In genomic region chr11:62621567-62622470, GRCh38 we compare ENCODE assay signal across 1 cellular context.
TF ChIP-seq lines count a peak whose summit lies in the region.

B3GAT3 (minus strand) TSS chr11:62621986; CDS start chr11:62621947, 39 bp downstream.

TF ChIP-seq in HepG2, 621 proteins besides CTCF, POLR2A, EP300 and RAD21 (continued from another document and continues in another):
- TF ChIP-seq, protein P1, sequence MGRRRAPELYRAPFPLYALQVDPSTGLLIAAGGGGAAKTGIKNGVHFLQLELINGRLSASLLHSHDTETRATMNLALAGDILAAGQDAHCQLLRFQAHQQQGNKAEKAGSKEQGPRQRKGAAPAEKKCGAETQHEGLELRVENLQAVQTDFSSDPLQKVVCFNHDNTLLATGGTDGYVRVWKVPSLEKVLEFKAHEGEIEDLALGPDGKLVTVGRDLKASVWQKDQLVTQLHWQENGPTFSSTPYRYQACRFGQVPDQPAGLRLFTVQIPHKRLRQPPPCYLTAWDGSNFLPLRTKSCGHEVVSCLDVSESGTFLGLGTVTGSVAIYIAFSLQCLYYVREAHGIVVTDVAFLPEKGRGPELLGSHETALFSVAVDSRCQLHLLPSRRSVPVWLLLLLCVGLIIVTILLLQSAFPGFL (CRISPR knock-in tag; IDR thresholded peaks at IDR 0.05) = 0 out of 2 replicates have a peak, but pooled peaks have one; percentile 19
- TF ChIP-seq MED13 (CRISPR knock-in tag; IDR thresholded peaks at IDR 0.05) (peak; percentile 86), AGO2 (optimal IDR thresholded peaks at IDR 0.05; ENCODE audit: low read depth, low read length) (peak; percentile 98), ZNF343 (CRISPR knock-in tag; IDR thresholded peaks at IDR 0.05) (no peak), ZNF274 (CRISPR knock-in tag; IDR thresholded peaks at IDR 0.05) (peak; percentile 88), SOX13 (IDR thresholded peaks at IDR 0.05) (no peak), SOX13 (CRISPR knock-in tag; conservative IDR thresholded peaks at IDR 0.05 in 1 of 2, IDR thresholded peaks at IDR 0.05 in 1 of 2) (peak in 1 of 2 experiments; percentile 70; a peak in 3 of 4 replicates), ZNF30 (CRISPR knock-in tag; IDR thresholded peaks at IDR 0.05) (no peak), HOMEZ (CRISPR knock-in tag; IDR thresholded peaks at IDR 0.05; ENCODE audit: low read depth) (peak; percentile 35; the same call in 1 of the 2 replicates), LRRFIP1 (CRISPR knock-in tag; conservative IDR thresholded peaks at IDR 0.05) (0 out of 2 replicates have a peak, but pooled peaks have one; percentile 75), ZNF772 (CRISPR knock-in tag; IDR thresholded peaks at IDR 0.05) (peak; percentile 93; the same call in 1 of the 2 replicates), NR2F6 (IDR thresholded peaks at IDR 0.05) (no peak), NR2F6 (CRISPR knock-in tag; IDR thresholded peaks at IDR 0.05) (0 out of 2 replicates have a peak, but pooled peaks have one; percentile 29), ZBTB43 (CRISPR knock-in tag; conservative IDR thresholded peaks at IDR 0.05) (no peak; the same call in 1 of the 2 replicates), ZFY (CRISPR knock-in tag; IDR thresholded peaks at IDR 0.05) (peak; percentile 81), MBNL3 (CRISPR knock-in tag; conservative IDR thresholded peaks at IDR 0.05) (no peak), TP53 (CRISPR knock-in tag; conservative IDR thresholded peaks at IDR 0.05) (0 out of 2 replicates have a peak, but pooled peaks have one; percentile 32), ZEB1 (IDR thresholded peaks at IDR 0.05; ENCODE audit: insufficient replicate concordance, low read depth) (peak; percentile 31), CENPT (CRISPR knock-in tag; IDR thresholded peaks at IDR 0.05; ENCODE audit: low read depth) (no peak), BORCS8-MEF2B (CRISPR knock-in tag; IDR thresholded peaks at IDR 0.05) (peak; percentile 94), ZNF773 (CRISPR knock-in tag; IDR thresholded peaks at IDR 0.05; ENCODE audit: borderline replicate concordance) (no peak; the same call in 1 of the 2 replicates), PHF21A (CRISPR knock-in tag; IDR thresholded peaks at IDR 0.05) (peak; percentile 80), ZZZ3 (CRISPR knock-in tag; IDR thresholded peaks at IDR 0.05; ENCODE audit: borderline replicate concordance) (no peak), NFKB2 (CRISPR knock-in tag; IDR thresholded peaks at IDR 0.05; ENCODE audit: borderline replicate concordance) (peak; percentile 84; the same call in 1 of the 2 replicates), ZNF569 (CRISPR knock-in tag; IDR thresholded peaks at IDR 0.05; ENCODE audit: borderline replicate concordance) (no peak), ZNF891 (CRISPR knock-in tag; IDR thresholded peaks at IDR 0.05) (peak; percentile 94), ZBTB26 (CRISPR knock-in tag; IDR thresholded peaks at IDR 0.05; ENCODE audit: borderline replicate concordance) (peak; percentile 59; the same call in 1 of the 2 replicates)
- TF ChIP-seq, protein P2, sequence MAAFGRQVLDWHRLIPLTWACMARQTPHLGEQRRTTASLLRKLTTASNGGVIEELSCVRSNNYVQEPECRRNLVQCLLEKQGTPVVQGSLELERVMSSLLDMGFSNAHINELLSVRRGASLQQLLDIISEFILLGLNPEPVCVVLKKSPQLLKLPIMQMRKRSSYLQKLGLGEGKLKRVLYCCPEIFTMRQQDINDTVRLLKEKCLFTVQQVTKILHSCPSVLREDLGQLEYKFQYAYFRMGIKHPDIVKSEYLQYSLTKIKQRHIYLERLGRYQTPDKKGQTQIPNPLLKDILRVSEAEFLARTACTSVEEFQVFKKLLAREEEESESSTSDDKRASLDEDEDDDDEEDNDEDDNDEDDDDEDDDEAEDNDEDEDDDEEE (CRISPR knock-in tag; IDR thresholded peaks at IDR 0.05) = no peak
- TF ChIP-seq, protein P3, sequence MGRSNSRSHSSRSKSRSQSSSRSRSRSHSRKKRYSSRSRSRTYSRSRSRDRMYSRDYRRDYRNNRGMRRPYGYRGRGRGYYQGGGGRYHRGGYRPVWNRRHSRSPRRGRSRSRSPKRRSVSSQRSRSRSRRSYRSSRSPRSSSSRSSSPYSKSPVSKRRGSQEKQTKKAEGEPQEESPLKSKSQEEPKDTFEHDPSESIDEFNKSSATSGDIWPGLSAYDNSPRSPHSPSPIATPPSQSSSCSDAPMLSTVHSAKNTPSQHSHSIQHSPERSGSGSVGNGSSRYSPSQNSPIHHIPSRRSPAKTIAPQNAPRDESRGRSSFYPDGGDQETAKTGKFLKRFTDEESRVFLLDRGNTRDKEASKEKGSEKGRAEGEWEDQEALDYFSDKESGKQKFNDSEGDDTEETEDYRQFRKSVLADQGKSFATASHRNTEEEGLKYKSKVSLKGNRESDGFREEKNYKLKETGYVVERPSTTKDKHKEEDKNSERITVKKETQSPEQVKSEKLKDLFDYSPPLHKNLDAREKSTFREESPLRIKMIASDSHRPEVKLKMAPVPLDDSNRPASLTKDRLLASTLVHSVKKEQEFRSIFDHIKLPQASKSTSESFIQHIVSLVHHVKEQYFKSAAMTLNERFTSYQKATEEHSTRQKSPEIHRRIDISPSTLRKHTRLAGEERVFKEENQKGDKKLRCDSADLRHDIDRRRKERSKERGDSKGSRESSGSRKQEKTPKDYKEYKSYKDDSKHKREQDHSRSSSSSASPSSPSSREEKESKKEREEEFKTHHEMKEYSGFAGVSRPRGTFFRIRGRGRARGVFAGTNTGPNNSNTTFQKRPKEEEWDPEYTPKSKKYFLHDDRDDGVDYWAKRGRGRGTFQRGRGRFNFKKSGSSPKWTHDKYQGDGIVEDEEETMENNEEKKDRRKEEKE (IDR thresholded peaks at IDR 0.05) = no peak
- TF ChIP-seq, protein P4, sequence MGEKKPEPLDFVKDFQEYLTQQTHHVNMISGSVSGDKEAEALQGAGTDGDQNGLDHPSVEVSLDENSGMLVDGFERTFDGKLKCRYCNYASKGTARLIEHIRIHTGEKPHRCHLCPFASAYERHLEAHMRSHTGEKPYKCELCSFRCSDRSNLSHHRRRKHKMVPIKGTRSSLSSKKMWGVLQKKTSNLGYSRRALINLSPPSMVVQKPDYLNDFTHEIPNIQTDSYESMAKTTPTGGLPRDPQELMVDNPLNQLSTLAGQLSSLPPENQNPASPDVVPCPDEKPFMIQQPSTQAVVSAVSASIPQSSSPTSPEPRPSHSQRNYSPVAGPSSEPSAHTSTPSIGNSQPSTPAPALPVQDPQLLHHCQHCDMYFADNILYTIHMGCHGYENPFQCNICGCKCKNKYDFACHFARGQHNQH (CRISPR knock-in tag; IDR thresholded peaks at IDR 0.05) = peak; percentile 78; the same call in 1 of the 2 replicates
- TF ChIP-seq, protein P5, sequence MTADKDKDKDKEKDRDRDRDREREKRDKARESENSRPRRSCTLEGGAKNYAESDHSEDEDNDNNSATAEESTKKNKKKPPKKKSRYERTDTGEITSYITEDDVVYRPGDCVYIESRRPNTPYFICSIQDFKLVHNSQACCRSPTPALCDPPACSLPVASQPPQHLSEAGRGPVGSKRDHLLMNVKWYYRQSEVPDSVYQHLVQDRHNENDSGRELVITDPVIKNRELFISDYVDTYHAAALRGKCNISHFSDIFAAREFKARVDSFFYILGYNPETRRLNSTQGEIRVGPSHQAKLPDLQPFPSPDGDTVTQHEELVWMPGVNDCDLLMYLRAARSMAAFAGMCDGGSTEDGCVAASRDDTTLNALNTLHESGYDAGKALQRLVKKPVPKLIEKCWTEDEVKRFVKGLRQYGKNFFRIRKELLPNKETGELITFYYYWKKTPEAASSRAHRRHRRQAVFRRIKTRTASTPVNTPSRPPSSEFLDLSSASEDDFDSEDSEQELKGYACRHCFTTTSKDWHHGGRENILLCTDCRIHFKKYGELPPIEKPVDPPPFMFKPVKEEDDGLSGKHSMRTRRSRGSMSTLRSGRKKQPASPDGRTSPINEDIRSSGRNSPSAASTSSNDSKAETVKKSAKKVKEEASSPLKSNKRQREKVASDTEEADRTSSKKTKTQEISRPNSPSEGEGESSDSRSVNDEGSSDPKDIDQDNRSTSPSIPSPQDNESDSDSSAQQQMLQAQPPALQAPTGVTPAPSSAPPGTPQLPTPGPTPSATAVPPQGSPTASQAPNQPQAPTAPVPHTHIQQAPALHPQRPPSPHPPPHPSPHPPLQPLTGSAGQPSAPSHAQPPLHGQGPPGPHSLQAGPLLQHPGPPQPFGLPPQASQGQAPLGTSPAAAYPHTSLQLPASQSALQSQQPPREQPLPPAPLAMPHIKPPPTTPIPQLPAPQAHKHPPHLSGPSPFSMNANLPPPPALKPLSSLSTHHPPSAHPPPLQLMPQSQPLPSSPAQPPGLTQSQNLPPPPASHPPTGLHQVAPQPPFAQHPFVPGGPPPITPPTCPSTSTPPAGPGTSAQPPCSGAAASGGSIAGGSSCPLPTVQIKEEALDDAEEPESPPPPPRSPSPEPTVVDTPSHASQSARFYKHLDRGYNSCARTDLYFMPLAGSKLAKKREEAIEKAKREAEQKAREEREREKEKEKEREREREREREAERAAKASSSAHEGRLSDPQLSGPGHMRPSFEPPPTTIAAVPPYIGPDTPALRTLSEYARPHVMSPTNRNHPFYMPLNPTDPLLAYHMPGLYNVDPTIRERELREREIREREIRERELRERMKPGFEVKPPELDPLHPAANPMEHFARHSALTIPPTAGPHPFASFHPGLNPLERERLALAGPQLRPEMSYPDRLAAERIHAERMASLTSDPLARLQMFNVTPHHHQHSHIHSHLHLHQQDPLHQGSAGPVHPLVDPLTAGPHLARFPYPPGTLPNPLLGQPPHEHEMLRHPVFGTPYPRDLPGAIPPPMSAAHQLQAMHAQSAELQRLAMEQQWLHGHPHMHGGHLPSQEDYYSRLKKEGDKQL (CRISPR knock-in tag; IDR thresholded peaks at IDR 0.05; ENCODE audit: low read depth) = 0 out of 2 replicates have a peak, but pooled peaks have one; percentile 59
- TF ChIP-seq, protein P6, sequence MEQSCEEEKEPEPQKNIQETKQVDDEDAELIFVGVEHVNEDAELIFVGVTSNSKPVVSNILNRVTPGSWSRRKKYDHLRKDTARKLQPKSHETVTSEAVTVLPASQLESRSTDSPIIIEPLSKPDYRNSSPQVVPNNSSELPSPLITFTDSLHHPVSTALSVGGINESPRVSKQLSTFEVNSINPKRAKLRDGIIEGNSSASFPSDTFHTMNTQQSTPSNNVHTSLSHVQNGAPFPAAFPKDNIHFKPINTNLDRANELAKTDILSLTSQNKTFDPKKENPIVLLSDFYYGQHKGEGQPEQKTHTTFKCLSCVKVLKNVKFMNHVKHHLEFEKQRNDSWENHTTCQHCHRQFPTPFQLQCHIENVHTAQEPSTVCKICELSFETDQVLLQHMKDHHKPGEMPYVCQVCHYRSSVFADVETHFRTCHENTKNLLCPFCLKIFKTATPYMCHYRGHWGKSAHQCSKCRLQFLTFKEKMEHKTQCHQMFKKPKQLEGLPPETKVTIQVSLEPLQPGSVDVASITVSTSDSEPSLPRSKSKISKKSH (CRISPR knock-in tag; IDR thresholded peaks at IDR 0.05; ENCODE audit: borderline replicate concordance) = peak; percentile 32; the same call in 1 of the 2 replicates
- TF ChIP-seq, protein P7, sequence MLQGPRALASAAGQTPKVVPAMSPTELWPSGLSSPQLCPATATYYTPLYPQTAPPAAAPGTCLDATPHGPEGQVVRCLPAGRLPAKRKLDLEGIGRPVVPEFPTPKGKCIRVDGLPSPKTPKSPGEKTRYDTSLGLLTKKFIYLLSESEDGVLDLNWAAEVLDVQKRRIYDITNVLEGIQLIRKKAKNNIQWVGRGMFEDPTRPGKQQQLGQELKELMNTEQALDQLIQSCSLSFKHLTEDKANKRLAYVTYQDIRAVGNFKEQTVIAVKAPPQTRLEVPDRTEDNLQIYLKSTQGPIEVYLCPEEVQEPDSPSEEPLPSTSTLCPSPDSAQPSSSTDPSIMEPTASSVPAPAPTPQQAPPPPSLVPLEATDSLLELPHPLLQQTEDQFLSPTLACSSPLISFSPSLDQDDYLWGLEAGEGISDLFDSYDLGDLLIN (CRISPR knock-in tag; IDR thresholded peaks at IDR 0.05; ENCODE audit: borderline replicate concordance) = no peak
- TF ChIP-seq, protein P8, sequence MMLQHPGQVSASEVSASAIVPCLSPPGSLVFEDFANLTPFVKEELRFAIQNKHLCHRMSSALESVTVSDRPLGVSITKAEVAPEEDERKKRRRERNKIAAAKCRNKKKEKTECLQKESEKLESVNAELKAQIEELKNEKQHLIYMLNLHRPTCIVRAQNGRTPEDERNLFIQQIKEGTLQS (CRISPR knock-in tag; IDR thresholded peaks at IDR 0.05) = peak; percentile 83
